ENCODE assay signal across 8 cellular contexts in genomic region chr1:43763497-43763973, GRCh38. TPM values are rescaled to one million over a fixed set of nuclear protein-coding genes. Genes with fewer than 3 reads are reported as not detected.
A peak's percentile ranks its signal among the peaks of the same experiment; 100 is the strongest.
DNase-seq lines count a peak whose midpoint lies in the region; ATAC-seq and TF ChIP-seq lines count a peak whose summit lies in the region.

No MANE protein-coding gene starts in this region.

- H3K27me3 ChIP-seq in lung (ENCODE audit: control insufficient read depth, insufficient read depth) = no peaks in the 10 kb centered on the region

- H3K27ac ChIP-seq in C4-2B (no peak overlapping the region), lung (ENCODE audit: low read depth in 1 of 2, low read length in 1 of 2) (no peak overlapping the region)

- peak; percentile 93 for TF ChIP-seq CTCF in C4-2B (conservative IDR thresholded peaks at IDR 0.05)
- TF ChIP-seq CTCF in lung (IDR thresholded peaks at IDR 0.05; ENCODE audit: control extremely low read depth, extremely low read depth) = peak; percentile 95

- no peaks in the 10 kb centered on the region for H3K36me3 ChIP-seq in lung (ENCODE audit: control insufficient read depth in 2 of 2, insufficient read depth in 2 of 2, low read length in 2 of 2)

- no peak overlapping the region for H3K4me3 ChIP-seq in lung

- ATAC-seq in HG02798 (IDR thresholded peaks at IDR 0.05; ENCODE audit: poor library complexity, unreplicated experiment) (peak; percentile 50), lung (ENCODE audit: insufficient read depth, low FRiP score) (peak; percentile 91), HG02938 (IDR thresholded peaks at IDR 0.05; ENCODE audit: unreplicated experiment) (no peak)

- DNase-seq in NCI-H526 (lab: John Stamatoyannopoulos, UW) = peak; percentile 89 to 96
- DNase-seq in activated CD4-positive, alpha-beta T cell treated with anti-CD3 and anti-CD28 coated beads, Interleukin-2, amount 10 ng/mL, durations not matched to agents 7 days and 5 days = peak; percentile 63
- peak; percentile 77 for DNase-seq in ecto neural progenitor cell (ENCODE audit: low spot score)
- peak; percentile 68 for DNase-seq in lung (ENCODE audit: low spot score)
- peak; percentile 10 for DNase-seq in stimulated activated CD8-positive, alpha-beta memory T cell treated with anti-CD3 and anti-CD28 coated beads, Interleukin-15, amount 100 ng/mL, for 1 hour (ENCODE audit: low read depth)

- POLR2A ChIA-PET in activated CD4-positive, alpha-beta T cell treated with anti-CD3 and anti-CD28 coated beads, Interleukin-2, amount 10 ng/mL, durations not matched to agents 7 days and 5 days (lab: Charles Lee) = no interaction called here

- no peak overlapping the region for H3K27ac Mint-ChIP-seq in activated CD4-positive, alpha-beta T cell treated with anti-CD3 and anti-CD28 coated beads, Interleukin-2, amount 10 ng/mL, durations not matched to agents 7 days and 5 days

- no peaks in the 10 kb centered on the region for H3K36me3 Mint-ChIP-seq in activated CD4-positive, alpha-beta T cell treated with anti-CD3 and anti-CD28 coated beads, Interleukin-2, amount 10 ng/mL, durations not matched to agents 7 days and 5 days (ENCODE audit: low read depth)

- H3K4me1 ChIP-seq in lung (ENCODE audit: control insufficient read depth in 2 of 2, insufficient read depth in 2 of 2, low read length in 2 of 2) = no peaks in the 10 kb centered on the region

- no peaks in the 10 kb centered on the region for H3K27me3 Mint-ChIP-seq in activated CD4-positive, alpha-beta T cell treated with anti-CD3 and anti-CD28 coated beads, Interleukin-2, amount 10 ng/mL, durations not matched to agents 7 days and 5 days

- H3K9me3 ChIP-seq in lung (ENCODE audit: control insufficient read depth in 2 of 2, insufficient read depth in 1 of 2, low read length in 1 of 2) = no peaks in the 10 kb centered on the region

- 4% methylated on average over 4 of the region's 4 CpGs for WGBS in lung, 2 donors

- H3K9me3 Mint-ChIP-seq in activated CD4-positive, alpha-beta T cell treated with anti-CD3 and anti-CD28 coated beads, Interleukin-2, amount 10 ng/mL, durations not matched to agents 7 days and 5 days = no peaks in the 10 kb centered on the region

- H3K4me1 Mint-ChIP-seq in activated CD4-positive, alpha-beta T cell treated with anti-CD3 and anti-CD28 coated beads, Interleukin-2, amount 10 ng/mL, durations not matched to agents 7 days and 5 days = no peaks in the 10 kb centered on the region

- CTCF ChIA-PET in activated CD4-positive, alpha-beta T cell treated with anti-CD3 and anti-CD28 coated beads, Interleukin-2, amount 10 ng/mL, durations not matched to agents 7 days and 5 days (lab: Charles Lee) = interaction anchor here (0.7 to 4.3 kb wide), 14 partner anchors 10 to 183 kb away, joined by 3 to 85 read pairs (median 4); partner anchors contain the start of genes ARTN and IPO13

- H3K4me3 Mint-ChIP-seq in activated CD4-positive, alpha-beta T cell treated with anti-CD3 and anti-CD28 coated beads, Interleukin-2, amount 10 ng/mL, durations not matched to agents 7 days and 5 days = no peak overlapping the region

RNA-seq across cellular contexts. Expression of gene ST3GAL3, which starts 56.2 kb away (rescaled TPM):
- 10 to 100 TPM; 23.7 to 24.3 TPM for total RNA-seq in activated CD4-positive, alpha-beta T cell treated with anti-CD3 and anti-CD28 coated beads, Interleukin-2, amount 10 ng/mL, durations not matched to agents 7 days and 5 days
- 10 to 100 TPM; 20.5 to 28.0 TPM for total RNA-seq in lung
- 10 to 100 TPM in 1 of 2 donors, 1 to 10 TPM in 1; 8.4 to 13.6 TPM for polyA plus RNA-seq in lung

Comparison
In these comparisons a context has a peak if more than half of its experiments do, and no peak if none do; other contexts are left out.
1. DNase-seq: peak in every context shown above with its lines; median percentile 92 in NCI-H526; 77 in ecto neural progenitor cell; 68 in lung; 63 in activated CD4-positive, alpha-beta T cell treated with anti-CD3 and anti-CD28 coated beads, Interleukin-2, amount 10 ng/mL, durations not matched to agents 7 days and 5 days; 10 in stimulated activated CD8-positive, alpha-beta memory T cell treated with anti-CD3 and anti-CD28 coated beads, Interleukin-15, amount 100 ng/mL, for 1 hour.